Comparison of ENCODE assay signal across 4 cellular contexts in the genomic region with DNA sequence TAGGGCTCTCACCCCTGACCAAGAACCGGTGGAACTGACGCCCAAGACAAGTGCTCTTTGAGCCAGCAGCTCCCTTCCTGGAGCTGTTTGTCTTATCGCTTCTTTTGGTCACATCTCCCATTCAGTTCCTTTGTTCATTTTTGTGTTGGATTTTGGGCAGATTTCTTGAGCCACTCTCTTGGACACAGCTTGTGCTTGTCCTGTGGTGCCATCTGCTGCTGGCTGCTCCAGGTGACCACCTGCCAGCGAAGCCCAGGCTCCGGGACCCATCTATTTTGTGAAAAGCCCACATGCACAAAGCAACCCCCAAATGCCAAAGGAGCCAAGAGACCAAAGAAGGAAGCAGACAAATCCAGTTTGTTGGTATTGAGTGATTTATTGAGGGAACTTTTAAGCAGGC. TPM values are rescaled to one million over a fixed set of nuclear protein-coding genes. Genes with fewer than 3 reads are reported as not detected.
"Had no signal": no experiment of that assay in that cellular context is flagged by ENCODE, and none has a peak within 500 bp of the region (broad histone marks: within the 10 kb centered on the region; RNA-seq: fewer than 3 reads in every experiment).

No MANE protein-coding gene starts in this region.

RNA-seq across cellular contexts. Expression of a gene that starts 6.2 kb away (rescaled TPM):
- total RNA-seq: GM23248, H1, HT1080, K562 had no signal
- polyA plus RNA-seq: GM23248, K562 had no signal
